ENCODE assay signal across 9 cellular contexts in genomic region chr12:113486722-113487121, GRCh38. TPM values are rescaled to one million over a fixed set of nuclear protein-coding genes. Genes with fewer than 3 reads are reported as not detected.
"Had no signal": no experiment of that assay in that cellular context is flagged by ENCODE, and none has a peak within 500 bp of the region (broad histone marks: within the 10 kb centered on the region; RNA-seq: fewer than 3 reads in every experiment).

No MANE protein-coding gene starts in this region.

- H2AFZ ChIP-seq: GM23248 had no signal

- FAIRE-seq: H54, HTR-8/SVneo had no signal

- DNase-seq: GM23248, GOT3, H9, HCEC 1CT, KBM-7 had no signal

- H3K9ac ChIP-seq: GM23248, KMS-11 had no signal

- H3K4me3 ChIP-seq: GM23248 had no signal

- H3K27ac ChIP-seq: GM23248, KMS-11 had no signal

- H3K4me2 ChIP-seq: KMS-11 had no signal

RNA-seq across cellular contexts. Expression of gene LHX5, which starts 15.1 kb away (rescaled TPM):
- total RNA-seq: GM23248, HT-29 had no signal
- polyA plus RNA-seq: GM23248 had no signal
